ENCODE assay signal across 8 cellular contexts in the genomic region with DNA sequence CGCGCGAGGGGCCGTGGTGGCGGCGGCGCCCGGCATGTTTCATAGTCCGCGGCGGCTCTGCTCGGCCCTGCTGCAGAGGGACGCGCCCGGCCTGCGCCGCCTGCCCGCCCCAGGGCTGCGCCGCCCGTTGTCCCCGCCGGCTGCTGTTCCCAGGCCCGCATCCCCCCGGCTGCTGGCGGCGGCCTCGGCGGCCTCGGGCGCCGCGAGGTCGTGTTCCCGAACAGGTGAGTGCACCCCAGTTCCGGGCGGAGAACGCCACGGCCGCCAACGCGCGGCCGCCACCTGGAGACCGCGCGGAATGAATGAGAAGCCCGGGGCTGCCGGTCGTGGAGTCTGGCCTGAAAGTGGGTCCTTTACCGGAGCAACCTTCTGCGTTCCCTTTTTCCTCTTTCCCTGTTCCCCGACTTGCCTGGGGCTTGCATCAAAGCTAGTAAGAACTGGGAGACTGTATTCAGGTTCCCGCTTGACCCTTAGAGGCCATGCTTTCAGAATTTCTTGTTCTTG. TPM values are rescaled to one million over a fixed set of nuclear protein-coding genes. Genes with fewer than 3 reads are reported as not detected.
DNase-seq lines count a peak whose midpoint lies in the region; ATAC-seq, FAIRE-seq and TF ChIP-seq lines count a peak whose summit lies in the region.

No MANE protein-coding gene starts in this region.

- POLR2A ChIA-PET in A549 (lab: Yijun Ruan, JAX): interaction anchor here (1.0 to 1.2 kb wide), 3 partner anchors 14 to 118 kb away, joined by 3 to 4 read pairs (median 3); no protein-coding TSS in a partner anchor

- H3K27me3 ChIP-seq in adrenal gland (no peaks in the 10 kb centered on the region), skeletal muscle satellite cell (ENCODE audit: control insufficient read depth, insufficient read depth, low read length) (no peaks in the 10 kb centered on the region)

- TF ChIP-seq CTCF in A549 (IDR thresholded peaks at IDR 0.05) (no peak), adrenal gland (IDR thresholded peaks at IDR 0.05) (no peak)

- H3K9ac ChIP-seq in skeletal muscle satellite cell (ENCODE audit: low read depth, low read length): peak overlapping the region; percentile 89

- CTCF ChIA-PET in A549 (lab: Yijun Ruan, JAX): interaction anchor here (1.1 to 4.1 kb wide), 2 partner anchors 9 to 14 kb away, joined by 3 to 32 read pairs; no protein-coding TSS in a partner anchor

- TF ChIP-seq RAD21 in A549 (conservative IDR thresholded peaks at IDR 0.05 in 1 of 2, IDR thresholded peaks at IDR 0.05 in 1 of 2): no peak

- H3K4me2 ChIP-seq in A549 (peak overlapping the region; percentile 91), skeletal muscle satellite cell (ENCODE audit: low read length) (peak overlapping the region; percentile 85)

- 0% methylated on average over 9 of the region's 54 CpGs for WGBS in A549 (ENCODE audit: missing lambda C conversion rate)
- WGBS in adrenal gland, 4 donors: 0 to 1% (median 1%) methylated on average over 9 to 54 of the region's 54 CpGs

- H3K36me3 ChIP-seq in adrenal gland (replicated peaks in 1 of 2) (no peaks in the 10 kb centered on the region), skeletal muscle satellite cell (ENCODE audit: insufficient read depth, low read length) (no peaks in the 10 kb centered on the region)

- DNase-seq in A549 (ENCODE audit: low read depth in 1 of 2, low spot score in 1 of 2) (peak in 1 of 2 experiments; percentile 19), RKO (ENCODE audit: low spot score) (peak; percentile 35), adrenal gland (peak; percentile 23 to 71 (median 47)), AG20443 (ENCODE audit: low spot score) (no peak)

- ATAC-seq in A549 (peak in 1 of 2 experiments; percentile 27; a peak in 3 of 6 replicates), GM18505 (IDR thresholded peaks at IDR 0.05; ENCODE audit: unreplicated experiment) (peak; percentile 41), HG03025 (IDR thresholded peaks at IDR 0.05; ENCODE audit: low FRiP score, unreplicated experiment) (peak; percentile 38)

- H3K9me3 ChIP-seq in A549 (no peaks in the 10 kb centered on the region), adrenal gland (replicated peaks in 1 of 3) (no peaks in the 10 kb centered on the region), skeletal muscle satellite cell (replicated peaks; ENCODE audit: low read length) (no peaks in the 10 kb centered on the region)

- intact Hi-C loops in adrenal gland (cut with DNase I): no loop called here

- H3K4me3 ChIP-seq in A549: peak overlapping the region; percentile 91
- peak overlapping the region in 3 of 4 donors; percentile 32 to 96 (median 58) for H3K4me3 ChIP-seq in adrenal gland
- peak overlapping the region; percentile 77 for H3K4me3 ChIP-seq in iPS-11a (ENCODE audit: low read depth, low read length)
- peak overlapping the region; percentile 78 for H3K4me3 ChIP-seq in skeletal muscle satellite cell (ENCODE audit: low read length)

- H3K27ac ChIP-seq in A549 (peak overlapping the region; percentile 84 to 99), adrenal gland (peak overlapping the region; percentile 84 to 98 (median 90))

- H3K4me1 ChIP-seq in A549: peaks cover 56% of the 10 kb centered on the region
- peaks cover 25 to 28% of the 10 kb centered on the region in 2 donors for H3K4me1 ChIP-seq in adrenal gland (replicated peaks in 1 of 2)
- peaks cover 41% of the 10 kb centered on the region for H3K4me1 ChIP-seq in skeletal muscle satellite cell (ENCODE audit: control insufficient read depth, insufficient read depth, low read length)

- TF ChIP-seq POLR2A in A549 (IDR thresholded peaks at IDR 0.05; ENCODE audit: low read length): no peak
- TF ChIP-seq POLR2A in GM18505 (IDR thresholded peaks at IDR 0.05; ENCODE audit: borderline replicate concordance, extremely low read depth, insufficient read depth, insufficient read length): no peak
- peak in 1 of 2 donors; percentile 13 for TF ChIP-seq POLR2A in adrenal gland (IDR thresholded peaks at IDR 0.05)

- no peak for TF ChIP-seq EP300 in A549 (IDR thresholded peaks at IDR 0.05)

- FAIRE-seq in A549 (lab: Jason Lieb, UNC): no peak

TF ChIP-seq in A549, 52 proteins besides CTCF, POLR2A, EP300 and RAD21:
- TF ChIP-seq SREBF2 (IDR thresholded peaks at IDR 0.05) (no peak), PHF8 (IDR thresholded peaks at IDR 0.05; ENCODE audit: borderline replicate concordance, low read depth) (0 out of 2 replicates have a peak, but pooled peaks have one; percentile 37), TFCP2L1 (CRISPR knock-in tag; IDR thresholded peaks at IDR 0.05) (no peak), KDM5A (IDR thresholded peaks at IDR 0.05) (no peak), HOXA7 (CRISPR knock-in tag; IDR thresholded peaks at IDR 0.05) (no peak), ZC3H11A (IDR thresholded peaks at IDR 0.05) (no peak), CHD2 (IDR thresholded peaks at IDR 0.05; ENCODE audit: low read length, partially characterized antibody) (no peak), FOSL2 (IDR thresholded peaks at IDR 0.05) (no peak), FOSL2 (CRISPR knock-in tag; IDR thresholded peaks at IDR 0.05) (no peak), JUN (IDR thresholded peaks at IDR 0.05) (peak in 1 of 2 experiments; percentile 39; a peak in 2 of 5 replicates), CBX2 (IDR thresholded peaks at IDR 0.05; ENCODE audit: borderline replicate concordance, low read depth) (no peak), KDM1A (IDR thresholded peaks at IDR 0.05; ENCODE audit: low read depth) (no peak), NFE2L2 (conservative IDR thresholded peaks at IDR 0.05; ENCODE audit: low read length) (no peak), EHMT2 (IDR thresholded peaks at IDR 0.05; ENCODE audit: low read depth) (no peak)
- TF ChIP-seq, protein P1, sequence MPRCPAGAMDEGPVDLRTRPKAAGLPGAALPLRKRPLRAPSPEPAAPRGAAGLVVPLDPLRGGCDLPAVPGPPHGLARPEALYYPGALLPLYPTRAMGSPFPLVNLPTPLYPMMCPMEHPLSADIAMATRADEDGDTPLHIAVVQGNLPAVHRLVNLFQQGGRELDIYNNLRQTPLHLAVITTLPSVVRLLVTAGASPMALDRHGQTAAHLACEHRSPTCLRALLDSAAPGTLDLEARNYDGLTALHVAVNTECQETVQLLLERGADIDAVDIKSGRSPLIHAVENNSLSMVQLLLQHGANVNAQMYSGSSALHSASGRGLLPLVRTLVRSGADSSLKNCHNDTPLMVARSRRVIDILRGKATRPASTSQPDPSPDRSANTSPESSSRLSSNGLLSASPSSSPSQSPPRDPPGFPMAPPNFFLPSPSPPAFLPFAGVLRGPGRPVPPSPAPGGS (IDR thresholded peaks at IDR 0.05): no peak
- TF ChIP-seq, protein P2, sequence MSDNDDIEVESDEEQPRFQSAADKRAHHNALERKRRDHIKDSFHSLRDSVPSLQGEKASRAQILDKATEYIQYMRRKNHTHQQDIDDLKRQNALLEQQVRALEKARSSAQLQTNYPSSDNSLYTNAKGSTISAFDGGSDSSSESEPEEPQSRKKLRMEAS (IDR thresholded peaks at IDR 0.05): no peak
- TF ChIP-seq, protein P3, sequence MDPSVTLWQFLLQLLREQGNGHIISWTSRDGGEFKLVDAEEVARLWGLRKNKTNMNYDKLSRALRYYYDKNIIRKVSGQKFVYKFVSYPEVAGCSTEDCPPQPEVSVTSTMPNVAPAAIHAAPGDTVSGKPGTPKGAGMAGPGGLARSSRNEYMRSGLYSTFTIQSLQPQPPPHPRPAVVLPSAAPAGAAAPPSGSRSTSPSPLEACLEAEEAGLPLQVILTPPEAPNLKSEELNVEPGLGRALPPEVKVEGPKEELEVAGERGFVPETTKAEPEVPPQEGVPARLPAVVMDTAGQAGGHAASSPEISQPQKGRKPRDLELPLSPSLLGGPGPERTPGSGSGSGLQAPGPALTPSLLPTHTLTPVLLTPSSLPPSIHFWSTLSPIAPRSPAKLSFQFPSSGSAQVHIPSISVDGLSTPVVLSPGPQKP (IDR thresholded peaks at IDR 0.05; ENCODE audit: low read depth, low read length): no peak

RNA-seq across cellular contexts. Expression of a gene that starts 0.4 kb away (rescaled TPM):
- 6.8 and 10.1 TPM in 2 replicates for polyA plus RNA-seq in A549 (2011; rRNA removed)
- polyA plus RNA-seq in A549 (2012; cell fraction: cytosol; rRNA removed): 5.0 and 8.9 TPM in 2 replicates
- polyA plus RNA-seq in A549 (2012; cell fraction: nucleus; rRNA removed): 10.9 and 15.4 TPM in 2 replicates
- polyA plus RNA-seq in A549 (2017; fragmentation: RNase III; extraction: RNeasy Plus Mini Kit Qiagen cat#74134 plus additional on column Dnase treatment): 5.3 to 7.5 TPM (median 6.0 TPM) in 3 replicates
- polyA minus RNA-seq in A549 (2011; rRNA and poly(A)+ RNA removed): 35.0 and 38.1 TPM in 2 replicates
- total RNA-seq in adrenal gland: 10 to 100 TPM in 1 of 8 donors, 1 to 10 TPM in 7; 3.2 to 17.0 (median 6.4) TPM
- polyA plus RNA-seq in adrenal gland: 1 to 10 TPM; 1.2 to 8.2 (median 3.2) TPM
- 17.7 and 22.7 TPM in 2 replicates for total RNA-seq in skeletal muscle satellite cell (2012; rRNA removed)
